ENCODE assay signal across 8 cellular contexts in genomic region chr5:157855404-157855994, GRCh38. TPM values are rescaled to one million over a fixed set of nuclear protein-coding genes. Genes with fewer than 3 reads are reported as not detected.
DNase-seq lines count a peak whose midpoint lies in the region; ATAC-seq and TF ChIP-seq lines count a peak whose summit lies in the region.

No MANE protein-coding gene starts in this region.

- peak overlapping the region; percentile 12 to 27 for H3K4me3 Mint-ChIP-seq in activated T-cell treated with anti-CD3 and anti-CD28 coated beads, Interleukin-2, amount 50 U/mL, for 72 hours

- H3K9me3 Mint-ChIP-seq in activated T-cell treated with anti-CD3 and anti-CD28 coated beads, Interleukin-2, amount 50 U/mL, for 72 hours = no peaks in the 10 kb centered on the region

- DNase-seq in DMS53 (lab: John Stamatoyannopoulos, UW) (peak; percentile 86), NCI-H187 treated with DMSO at 0.1 percent for 48 hours (lab: John Stamatoyannopoulos, UW) (peak; percentile 0), head of caudate nucleus (peak in 39 of 42 donors; percentile 13 to 73 (median 48)), pulmonary artery endothelial cell (ENCODE audit: low read depth, low spot score) (peak; percentile 51)
- no peak for DNase-seq in activated T-cell treated with anti-CD3 and anti-CD28 coated beads, Interleukin-2, amount 50 U/mL, for 72 hours

- peaks cover 69% of the 10 kb centered on the region for H3K4me1 Mint-ChIP-seq in activated T-cell treated with anti-CD3 and anti-CD28 coated beads, Interleukin-2, amount 50 U/mL, for 72 hours (ENCODE audit: low read depth)

- no peak for ATAC-seq in activated T-cell treated with anti-CD3 and anti-CD28 coated beads, Interleukin-2, amount 50 U/mL, for 72 hours (replicated peaks in 1 of 2)
- ATAC-seq in GM18909 (IDR thresholded peaks at IDR 0.05; ENCODE audit: poor library complexity, unreplicated experiment) (no peak), HG03097 (IDR thresholded peaks at IDR 0.05; ENCODE audit: low FRiP score, unreplicated experiment) (no peak)

- intact Hi-C loops in head of caudate nucleus (cut with DNase I) = no loop called here

- TF ChIP-seq CTCF in 22Rv1 (IDR thresholded peaks at IDR 0.05) = peak; percentile 60

- no peak overlapping the region for H3K27ac Mint-ChIP-seq in activated T-cell treated with anti-CD3 and anti-CD28 coated beads, Interleukin-2, amount 50 U/mL, for 72 hours

- H3K27me3 Mint-ChIP-seq in activated T-cell treated with anti-CD3 and anti-CD28 coated beads, Interleukin-2, amount 50 U/mL, for 72 hours (ENCODE audit: low read depth) = no peaks in the 10 kb centered on the region

- no peak overlapping the region for H3K27ac ChIP-seq in 22Rv1

- H3K36me3 Mint-ChIP-seq in activated T-cell treated with anti-CD3 and anti-CD28 coated beads, Interleukin-2, amount 50 U/mL, for 72 hours (ENCODE audit: insufficient read depth in 2 of 2) = peaks cover 0 to 9% of the 10 kb centered on the region in 2 donors

RNA-seq across cellular contexts. Expression of gene CLINT1, which starts 3.4 kb away (rescaled TPM):
- 10 to 100 TPM; 60.7 to 66.0 TPM for total RNA-seq in activated T-cell treated with anti-CD3 and anti-CD28 coated beads, Interleukin-2, amount 50 U/mL, for 72 hours
- 134 and 138 TPM in 2 replicates for total RNA-seq in pulmonary artery endothelial cell

Comparison
In these comparisons a context has a peak if more than half of its experiments do, and no peak if none do; other contexts are left out.
1. DNase-seq: peak in DMS53 (single experiment), NCI-H187 treated with DMSO at 0.1 percent for 48 hours (single experiment), head of caudate nucleus (39 of 42) and pulmonary artery endothelial cell (single experiment); none in activated T-cell treated with anti-CD3 and anti-CD28 coated beads, Interleukin-2, amount 50 U/mL, for 72 hours (0 of 2).